Comparison of ENCODE assay signal across 10 cellular contexts in genomic region chrX:68440940-68441339, GRCh38. TPM values are rescaled to one million over a fixed set of nuclear protein-coding genes. Genes with fewer than 3 reads are reported as not detected.
DNase-seq lines count a peak whose midpoint lies in the region; ATAC-seq, FAIRE-seq and TF ChIP-seq lines count a peak whose summit lies in the region.
"Had no signal": no experiment of that assay in that cellular context is flagged by ENCODE, and none has a peak within 500 bp of the region (broad histone marks: within the 10 kb centered on the region; RNA-seq: fewer than 3 reads in every experiment).

No MANE protein-coding gene starts in this region.

- FAIRE-seq in H54 (lab: Jason Lieb, UNC), result peak; percentile 71

- no peaks in the 10 kb centered on the region for H3K36me3 Mint-ChIP-seq in progenitor cell of endocrine pancreas (ENCODE audit: insufficient read depth)

- DNase-seq in H54 (ENCODE audit: insufficient read length, low spot score), result no peak
- peak; percentile 35 to 58 for DNase-seq in SJSA1 (ENCODE audit: low read depth in 1 of 2, low spot score in 2 of 2)
- peak; percentile 51 for DNase-seq in Right ventricle myocardium superior
- DNase-seq in stromal cell of bone marrow (ENCODE audit: low read depth), result peak; percentile 52
- DNase-seq in progenitor cell of endocrine pancreas (ENCODE audit: low spot score, unreplicated experiment), result no peak
- DNase-seq in amniotic stem cell (lab: John Stamatoyannopoulos, UW), result no peak
- DNase-seq: activated T-cell treated with anti-CD3 and anti-CD28 coated beads, Interleukin-2, amount 50 U/mL, for 24 hours; stimulated activated CD4-positive, alpha-beta T cell treated with anti-CD3 and anti-CD28 coated beads, Interleukin-4, amount 100 ng/mL, for 4 hours had no signal

- no peak for TF ChIP-seq CTCF in progenitor cell of endocrine pancreas (IDR thresholded peaks at IDR 0.05; ENCODE audit: unreplicated experiment)

- intact Hi-C loops in Right ventricle myocardium superior (cut with DNase I), result no loop called here

- peaks cover 4% of the 10 kb centered on the region for H3K9me3 Mint-ChIP-seq in progenitor cell of endocrine pancreas (ENCODE audit: low read depth)
- H3K9me3 Mint-ChIP-seq: activated T-cell treated with anti-CD3 and anti-CD28 coated beads, Interleukin-2, amount 50 U/mL, for 24 hours had no signal

- no peaks in the 10 kb centered on the region for H3K36me3 ChIP-seq in SJSA1

- no peak overlapping the region for H3K4me3 Mint-ChIP-seq in progenitor cell of endocrine pancreas (ENCODE audit: low read depth)
- H3K4me3 Mint-ChIP-seq: activated T-cell treated with anti-CD3 and anti-CD28 coated beads, Interleukin-2, amount 50 U/mL, for 24 hours had no signal

- H3K27me3 ChIP-seq in SJSA1 (replicated peaks), result no peaks in the 10 kb centered on the region

- H3K9me3 ChIP-seq in SJSA1 (replicated peaks), result no peaks in the 10 kb centered on the region

- H3K4me1 Mint-ChIP-seq in progenitor cell of endocrine pancreas (ENCODE audit: low read depth), result no peaks in the 10 kb centered on the region

- no peak overlapping the region for H3K27ac Mint-ChIP-seq in progenitor cell of endocrine pancreas
- H3K27ac Mint-ChIP-seq: activated T-cell treated with anti-CD3 and anti-CD28 coated beads, Interleukin-2, amount 50 U/mL, for 24 hours had no signal

- TF ChIP-seq POLR2A in H54 (IDR thresholded peaks at IDR 0.05; ENCODE audit: low read depth, low read length), result no peak

- no peaks in the 10 kb centered on the region for H3K27me3 Mint-ChIP-seq in progenitor cell of endocrine pancreas

- H3K4me3 ChIP-seq in SJSA1, result no peak overlapping the region

- ATAC-seq in Right ventricle myocardium superior (ENCODE audit: poor library complexity) (peak; percentile 76), GM21723 (IDR thresholded peaks at IDR 0.05; ENCODE audit: unreplicated experiment) (no peak), HG03045 (IDR thresholded peaks at IDR 0.05; ENCODE audit: unreplicated experiment) (no peak)

- no peak overlapping the region for H3K27ac ChIP-seq in SJSA1

- peaks cover 34% of the 10 kb centered on the region for H3K4me1 ChIP-seq in SJSA1 (replicated peaks)

RNA-seq across cellular contexts. Expression of gene OPHN1, which starts 7.6 kb away (rescaled TPM):
- 7.8 and 9.1 TPM in 2 replicates for total RNA-seq in SJSA1 (2014; rRNA removed; shearing (Covaris generic))
- total RNA-seq in Right ventricle myocardium superior (4.3 TPM), progenitor cell of endocrine pancreas (6.5 and 7.2 TPM in 2 replicates)

RNA-seq across cellular contexts. Expression of gene YIPF6, which starts 57.9 kb away (rescaled TPM):
- 21.3 and 32.0 TPM in 2 replicates for total RNA-seq in SJSA1 (2014; rRNA removed; shearing (Covaris generic))
- 29.7 TPM for total RNA-seq in Right ventricle myocardium superior
- total RNA-seq in progenitor cell of endocrine pancreas, result 44.5 and 47.2 TPM in 2 replicates

Comparison
In these comparisons a context has a peak if more than half of its experiments do, and no peak if none do; other contexts are left out.
1. DNase-seq: peak in SJSA1 (2 of 2), Right ventricle myocardium superior (single experiment) and stromal cell of bone marrow (single experiment); none in H54 (single experiment), progenitor cell of endocrine pancreas (single experiment) and amniotic stem cell (single experiment).